In genomic region chr2:224038049-224038829, GRCh38 we compare ENCODE assay signal across 8 cellular contexts. TPM values are rescaled to one million over a fixed set of nuclear protein-coding genes. Genes with fewer than 3 reads are reported as not detected.
DNase-seq lines count a peak whose midpoint lies in the region; ATAC-seq and TF ChIP-seq lines count a peak whose summit lies in the region.

No MANE protein-coding gene starts in this region.

- H3K4me3 ChIP-seq in WI38 (ENCODE audit: low read depth, low read length) (peak overlapping the region; percentile 80), dorsolateral prefrontal cortex (peak overlapping the region; percentile 46 to 84 (median 71)), lower lobe of right lung (peak overlapping the region; percentile 59)

- no peaks in the 10 kb centered on the region for H3K9me3 ChIP-seq in lower lobe of right lung

- H3K27ac ChIP-seq in dorsolateral prefrontal cortex: peak overlapping the region in 40 of 59 donors; percentile 0 to 88 (median 65)
- H3K27ac ChIP-seq in lower lobe of right lung: no peak overlapping the region

- H3K36me3 ChIP-seq in lower lobe of right lung: no peaks in the 10 kb centered on the region

- peaks cover 8% of the 10 kb centered on the region for H3K4me1 ChIP-seq in lower lobe of right lung

- intact Hi-C loops in dorsolateral prefrontal cortex (cut with DNase I): loop anchor here (2.0 to 5.0 kb wide), 4 partner anchors 45 to 244 kb away; no protein-coding TSS in a partner anchor
- intact Hi-C loops in lower lobe of right lung (cut with DNase I): no loop called here

- peak; percentile 2 for DNase-seq in DMS79 (lab: John Stamatoyannopoulos, UW)
- peak; percentile 72 for DNase-seq in HuH-7.5 (ENCODE audit: low spot score)
- DNase-seq in dorsolateral prefrontal cortex: peak in 4 of 10 donors; percentile 9 to 53 (median 29)
- DNase-seq in lower lobe of right lung: no peak
- peak; percentile 7 for DNase-seq in stimulated activated CD8-positive, alpha-beta memory T cell treated with anti-CD3 and anti-CD28 coated beads, Interleukin-12 subunit alpha, Interleukin-12 subunit beta, amount 100 ng/mL, for 4 hours (ENCODE audit: low read depth)
- DNase-seq in hepatic stellate cell (ENCODE audit: low spot score): no peak

- H3K27me3 ChIP-seq in dorsolateral prefrontal cortex: peaks cover 0 to 17% (median 0%) of the 10 kb centered on the region in 45 donors
- peaks cover 65% of the 10 kb centered on the region for H3K27me3 ChIP-seq in lower lobe of right lung (ENCODE audit: low read depth)

- ATAC-seq in GM21423 (IDR thresholded peaks at IDR 0.05; ENCODE audit: unreplicated experiment) (peak; percentile 51), lower lobe of right lung (peak; percentile 57 to 64)

- TF ChIP-seq CTCF in WI38 (IDR thresholded peaks at IDR 0.05; ENCODE audit: low read depth, low read length) (no peak), dorsolateral prefrontal cortex (IDR thresholded peaks at IDR 0.05 in 54 of 56, conservative IDR thresholded peaks at IDR 0.05 in 2 of 56; ENCODE audit: low read depth in 1 of 56, partially characterized antibody in 56 of 56) (no peak), lower lobe of right lung (IDR thresholded peaks at IDR 0.05) (no peak)

RNA-seq across cellular contexts. Expression of gene SERPINE2, which starts 0.8 kb away (rescaled TPM):
- total RNA-seq in dorsolateral prefrontal cortex: 100 to 1,000 TPM in 92 of 120 experiments, 10 to 100 TPM in 28; 66.5 to 251 (median 114) TPM
- 5.6 TPM for total RNA-seq in lower lobe of right lung

Comparison
In these comparisons a context has a peak if more than half of its experiments do, and no peak if none do; other contexts are left out.
1. DNase-seq: peak in DMS79 (single experiment), HuH-7.5 (single experiment) and stimulated activated CD8-positive, alpha-beta memory T cell treated with anti-CD3 and anti-CD28 coated beads, Interleukin-12 subunit alpha, Interleukin-12 subunit beta, amount 100 ng/mL, for 4 hours (single experiment); none in lower lobe of right lung (single experiment) and hepatic stellate cell (single experiment).
2. RNA of gene SERPINE2, which starts 0.8 kb away (total RNA-seq): 66.5 to 251 TPM in dorsolateral prefrontal cortex; 5.6 TPM in lower lobe of right lung (single experiment); every median in the first group is over 10 times any median in the second.
3. Peak in every context shown above with its lines, with median percentiles within 50 percentile points of each other: H3K4me3 ChIP-seq.